Comparison of ENCODE assay signal across 10 cellular contexts in genomic region chr11:44625759-44626523, GRCh38.
DNase-seq lines count a peak whose midpoint lies in the region; ATAC-seq and TF ChIP-seq lines count a peak whose summit lies in the region.
"Had no signal": no experiment of that assay in that cellular context is flagged by ENCODE, and none has a peak within 500 bp of the region (broad histone marks: within the 10 kb centered on the region; RNA-seq: fewer than 3 reads in every experiment).

No MANE protein-coding gene starts in this region.

- no peaks in the 10 kb centered on the region for H3K36me3 ChIP-seq in Peyer's patch
- H3K36me3 ChIP-seq in effector memory CD4-positive, alpha-beta T cell (ENCODE audit: control insufficient read depth, insufficient read depth, low read length), result no peaks in the 10 kb centered on the region

- H3K9me3 ChIP-seq in right cardiac atrium (ENCODE audit: control insufficient read depth, low read length) (no peaks in the 10 kb centered on the region), Peyer's patch (no peaks in the 10 kb centered on the region)
- no peaks in the 10 kb centered on the region for H3K9me3 ChIP-seq in effector memory CD4-positive, alpha-beta T cell (ENCODE audit: control insufficient read depth, low read length)

- H3K27ac ChIP-seq in right cardiac atrium (ENCODE audit: low read length) (no peak overlapping the region), Peyer's patch (no peak overlapping the region)
- H3K27ac ChIP-seq in effector memory CD4-positive, alpha-beta T cell (ENCODE audit: insufficient read depth, low read length, poor library complexity, severe bottlenecking), result no peak overlapping the region

- H3K27me3 ChIP-seq in right cardiac atrium (ENCODE audit: control insufficient read depth, insufficient read depth) (no peaks in the 10 kb centered on the region), Peyer's patch (no peaks in the 10 kb centered on the region)
- H3K27me3 ChIP-seq in effector memory CD4-positive, alpha-beta T cell (replicated peaks; ENCODE audit: control insufficient read depth, insufficient read depth, low read length, poor library complexity, severe bottlenecking), result no peaks in the 10 kb centered on the region

- no peak overlapping the region for H3K4me3 ChIP-seq in right cardiac atrium (ENCODE audit: low read length)
- H3K4me3 ChIP-seq in Peyer's patch, result no peak overlapping the region
- no peak overlapping the region for H3K4me3 ChIP-seq in effector memory CD4-positive, alpha-beta T cell (ENCODE audit: insufficient read depth, low read depth, low read length, poor library complexity, severe bottlenecking)

- ATAC-seq in right cardiac atrium (no peak), HG02970 (IDR thresholded peaks at IDR 0.05; ENCODE audit: low FRiP score, unreplicated experiment) (no peak)

- H3K4me1 ChIP-seq in right cardiac atrium (ENCODE audit: control insufficient read depth, insufficient read depth, low read length), result peaks cover 13% of the 10 kb centered on the region
- peaks cover 0 to 14% (median 0%) of the 10 kb centered on the region in 4 donors for H3K4me1 ChIP-seq in Peyer's patch
- H3K4me1 ChIP-seq in effector memory CD4-positive, alpha-beta T cell (ENCODE audit: control insufficient read depth, insufficient read depth, low read length, poor library complexity, severe bottlenecking), result peaks cover 13% of the 10 kb centered on the region

- intact Hi-C loops in cardiac septum (cut with DNase I), result loop anchor here (5.0 kb wide), 1 partner anchor 141 kb away; no protein-coding TSS in a partner anchor
- intact Hi-C loops in right cardiac atrium (cut with DNase I), result loop anchor here in 3 of 4 donors (5.0 to 10.0 kb wide), 3 partner anchors 79 to 271 kb away; partner anchors contain the start of gene TSPAN18 (in 2 of the 3)

- peak; percentile 47 for DNase-seq in cardiac septum (ENCODE audit: low spot score)
- no peak for DNase-seq in right cardiac atrium
- peak in 2 of 3 donors; percentile 40 to 44 for DNase-seq in Peyer's patch
- DNase-seq in islet precursor cell, result peak; percentile 50
- peak; percentile 36 for DNase-seq in ureter (ENCODE audit: low spot score)
- no peak for DNase-seq in DMS114 treated with DMSO at 0.1 percent for 48 hours (lab: John Stamatoyannopoulos, UW; ENCODE audit: unreplicated experiment)
- no peak for DNase-seq in effector memory CD4-positive, alpha-beta T cell
- DNase-seq: H9, Karpas-422 had no signal

- no peak for TF ChIP-seq CTCF in Peyer's patch (IDR thresholded peaks at IDR 0.05)

- 82% methylated on average over 7 of the region's 7 CpGs for WGBS in right cardiac atrium

- no peak for TF ChIP-seq POLR2A in Peyer's patch (IDR thresholded peaks at IDR 0.05)

Comparison
In these comparisons a context has a peak if more than half of its experiments do, and no peak if none do; other contexts are left out.
1. DNase-seq: peak in cardiac septum (single experiment), Peyer's patch (2 of 3), islet precursor cell (single experiment) and ureter (single experiment); none in right cardiac atrium (0 of 3), DMS114 treated with DMSO at 0.1 percent for 48 hours (single experiment) and effector memory CD4-positive, alpha-beta T cell (0 of 3).